In genomic region chr16:21950782-21951521, GRCh38 we compare ENCODE assay signal across 8 cellular contexts.
DNase-seq lines count a peak whose midpoint lies in the region; ATAC-seq, FAIRE-seq and TF ChIP-seq lines count a peak whose summit lies in the region.

No MANE protein-coding gene starts in this region.

- H3K9me3 ChIP-seq in WERI-Rb-1 (ENCODE audit: severe bottlenecking), result no peaks in the 10 kb centered on the region
- no peaks in the 10 kb centered on the region for H3K9me3 ChIP-seq in subcutaneous abdominal adipose tissue (ENCODE audit: control insufficient read depth in 5 of 5, low read length in 5 of 5)

- peaks cover 9 to 43% (median 42%) of the 10 kb centered on the region in 5 donors for H3K4me1 ChIP-seq in subcutaneous abdominal adipose tissue (ENCODE audit: control insufficient read depth in 5 of 5, insufficient read depth in 5 of 5, low read length in 5 of 5)

- FAIRE-seq in HTR-8/SVneo (lab: Jason Lieb, UNC), result no peak

- no peaks in the 10 kb centered on the region for H3K27me3 ChIP-seq in WERI-Rb-1 (ENCODE audit: insufficient read depth, low read depth, severe bottlenecking)
- no peaks in the 10 kb centered on the region for H3K27me3 ChIP-seq in subcutaneous abdominal adipose tissue (ENCODE audit: control insufficient read depth in 5 of 5, insufficient read depth in 4 of 5, low read length in 5 of 5)

- peak; percentile 55 for TF ChIP-seq CTCF in WERI-Rb-1 (IDR thresholded peaks at IDR 0.05; ENCODE audit: low read depth, low read length)

- H3K9ac ChIP-seq in subcutaneous abdominal adipose tissue (ENCODE audit: low read length in 5 of 5), result peak overlapping the region in 1 of 5 donors; percentile 1

- no peak overlapping the region for H3K4me3 ChIP-seq in WERI-Rb-1 (ENCODE audit: low read depth, low read length)
- H3K4me3 ChIP-seq in subcutaneous abdominal adipose tissue (ENCODE audit: low read depth in 1 of 5, low read length in 5 of 5), result peak overlapping the region in 1 of 5 donors; percentile 0

- peak; percentile 2 for DNase-seq in NCI-H1105 treated with DMSO at 0.1 percent for 48 hours (lab: John Stamatoyannopoulos, UW)
- no peak for DNase-seq in NCI-H1105 (lab: John Stamatoyannopoulos, UW)
- DNase-seq in HTR-8/SVneo (ENCODE audit: insufficient read length, low spot score), result peak; percentile 8
- no peak for DNase-seq in WERI-Rb-1
- DNase-seq in foreskin melanocyte, result peak; percentile 17
- no peak for DNase-seq in stimulated activated CD4-positive, alpha-beta T cell treated with anti-CD3 and anti-CD28 coated beads, Interleukin-4, amount 100 ng/mL, for 4 hours

- peaks cover 2% of the 10 kb centered on the region for H3K36me3 ChIP-seq in WERI-Rb-1
- no peaks in the 10 kb centered on the region for H3K36me3 ChIP-seq in subcutaneous abdominal adipose tissue (ENCODE audit: control insufficient read depth in 5 of 5, insufficient read depth in 5 of 5, low read length in 5 of 5)

- ATAC-seq in HG03025 (IDR thresholded peaks at IDR 0.05; ENCODE audit: low FRiP score, unreplicated experiment), result no peak

- H3K27ac ChIP-seq in WERI-Rb-1, result no peak overlapping the region
- peak overlapping the region; percentile 17 for H3K27ac ChIP-seq in subcutaneous abdominal adipose tissue (ENCODE audit: low read depth, low read length)

Comparison
In these comparisons a context has a peak if more than half of its experiments do, and no peak if none do; other contexts are left out.
1. DNase-seq: peak in NCI-H1105 treated with DMSO at 0.1 percent for 48 hours (single experiment), HTR-8/SVneo (single experiment) and foreskin melanocyte (single experiment); none in NCI-H1105 (single experiment), WERI-Rb-1 (single experiment) and stimulated activated CD4-positive, alpha-beta T cell treated with anti-CD3 and anti-CD28 coated beads, Interleukin-4, amount 100 ng/mL, for 4 hours (0 of 2).